In genomic region chr16:21300309-21301167, GRCh38 we compare ENCODE assay signal across 8 cellular contexts. TPM values are rescaled to one million over a fixed set of nuclear protein-coding genes. Genes with fewer than 3 reads are reported as not detected.
DNase-seq lines count a peak whose midpoint lies in the region; ATAC-seq lines count a peak whose summit lies in the region.

No MANE protein-coding gene starts in this region.

- peaks cover 29% of the 10 kb centered on the region for H3K4me1 ChIP-seq in ACC112 (ENCODE audit: control insufficient read depth, insufficient read depth, low read length, unreplicated experiment)

- peak overlapping the region; percentile 72 for H3K27ac Mint-ChIP-seq in T-helper 17 cell

- no peaks in the 10 kb centered on the region for H3K9me3 ChIP-seq in T-helper 17 cell (ENCODE audit: control insufficient read depth, low read length, poor library complexity, severe bottlenecking)

- peaks cover 12% of the 10 kb centered on the region for H3K79me2 ChIP-seq in ACC112 (ENCODE audit: control insufficient read depth, insufficient read depth, low read length, unreplicated experiment)

- no peaks in the 10 kb centered on the region for H3K36me3 ChIP-seq in ACC112 (ENCODE audit: insufficient read depth, low read length)

- no peaks in the 10 kb centered on the region for H3K36me3 Mint-ChIP-seq in T-helper 17 cell (ENCODE audit: low read depth)

- peak; percentile 60 for ATAC-seq in GM18502 (IDR thresholded peaks at IDR 0.05; ENCODE audit: poor library complexity, unreplicated experiment)
- peak; percentile 56 for ATAC-seq in HG02938 (IDR thresholded peaks at IDR 0.05; ENCODE audit: unreplicated experiment)
- peak; percentile 57 for ATAC-seq in T-helper 17 cell

- H2AFZ ChIP-seq in ACC112 (ENCODE audit: low read length, unreplicated experiment) = peak overlapping the region; percentile 27

- no peaks in the 10 kb centered on the region for H3K27me3 ChIP-seq in ACC112 (ENCODE audit: insufficient read depth, low read length)

- peak overlapping the region; percentile 88 for H3K4me3 ChIP-seq in ACC112 (ENCODE audit: low read depth, low read length)

- H3K4me1 Mint-ChIP-seq in T-helper 17 cell = peaks cover 19% of the 10 kb centered on the region

- peaks cover 34% of the 10 kb centered on the region for H3K27me3 Mint-ChIP-seq in T-helper 17 cell

- H3K27ac ChIP-seq in ACC112 (ENCODE audit: low read depth, low read length) = peak overlapping the region; percentile 87

- H3K4me3 Mint-ChIP-seq in T-helper 17 cell = peak overlapping the region; percentile 98

- DNase-seq in NCI-H1694 treated with DMSO at 0.1 percent for 48 hours (lab: John Stamatoyannopoulos, UW) (peak; percentile 92), T-helper 17 cell (no peak), cerebellum (ENCODE audit: low spot score) (peak; percentile 94), islet precursor cell (peak; percentile 98), smooth muscle cell of the brain vasculature (ENCODE audit: low read depth, low spot score) (peak; percentile 98)

RNA-seq across cellular contexts. Expression of gene CRYM, which starts 22.4 kb away (rescaled TPM):
- under 1 TPM in 1 of 2 donors, not detected in 1; 0.94 TPM for total RNA-seq in T-helper 17 cell
- total RNA-seq in cerebellum = 5.9 TPM

Comparison
In these comparisons a context has a peak if more than half of its experiments do, and no peak if none do; other contexts are left out.
1. DNase-seq: peak in NCI-H1694 treated with DMSO at 0.1 percent for 48 hours (single experiment), cerebellum (single experiment), islet precursor cell (single experiment) and smooth muscle cell of the brain vasculature (single experiment); none in T-helper 17 cell (0 of 3).
2. Peak in every context shown above with its lines, with median percentiles within 50 percentile points of each other: ATAC-seq.